ENCODE assay signal across 8 cellular contexts in genomic region chr2:63841254-63842022, GRCh38. TPM values are rescaled to one million over a fixed set of nuclear protein-coding genes. Genes with fewer than 3 reads are reported as not detected.
DNase-seq lines count a peak whose midpoint lies in the region; ATAC-seq and TF ChIP-seq lines count a peak whose summit lies in the region.

TSS of gene UGP2 (plus strand) at chr2:63841896. CDS start at chr2:63842186, 290 bp downstream.

- ATAC-seq in CD4-positive, alpha-beta T cell (ENCODE audit: poor library complexity), result peak; percentile 64
- ATAC-seq in GM19455 (IDR thresholded peaks at IDR 0.05; ENCODE audit: unreplicated experiment), result peak; percentile 64
- peak; percentile 58 for ATAC-seq in memory B cell (ENCODE audit: low read depth)

- peaks cover 5% of the 10 kb centered on the region for H3K4me1 ChIP-seq in effector memory CD4-positive, alpha-beta T cell (ENCODE audit: control insufficient read depth, insufficient read depth, low read length, poor library complexity, severe bottlenecking)

- intact Hi-C loops in CD4-positive, alpha-beta T cell (cut with DNase I, micrococcal nuclease), result loop anchor here (1.0 to 10.0 kb wide), 9 partner anchors 17 to 1593 kb away; partner anchors contain the start of genes MDH1 (in 2 of the 2), WDPCP (in 2 of the 2), CEP68 (in 1 of the 2) and SPRED2 (in 1 of the 2)

- H3K27ac ChIP-seq in CD4-positive, alpha-beta T cell (ENCODE audit: low read depth, low read length), result peak within 1 kb of the TSS; percentile 87
- H3K27ac ChIP-seq in HL-60 (replicated peaks), result peak within 1 kb of the TSS; percentile 99
- peak within 1 kb of the TSS; percentile 89 for H3K27ac ChIP-seq in effector memory CD4-positive, alpha-beta T cell (ENCODE audit: insufficient read depth, low read length, poor library complexity, severe bottlenecking)

- H3K9me3 ChIP-seq in CD4-positive, alpha-beta T cell (ENCODE audit: control insufficient read depth, low read length), result no peaks in the 10 kb centered on the region
- no peaks in the 10 kb centered on the region for H3K9me3 ChIP-seq in effector memory CD4-positive, alpha-beta T cell (ENCODE audit: control insufficient read depth, low read length)

- CTCF ChIA-PET in CD4-positive, alpha-beta T cell (lab: Charles Lee), result interaction anchor here (0.9 to 5.8 kb wide), 3 partner anchors 12 to 253 kb away, joined by 3 to 50 read pairs (median 39); partner anchors contain the start of genes MDH1 and WDPCP

- no peaks in the 10 kb centered on the region for H3K27me3 Mint-ChIP-seq in CD4-positive, alpha-beta T cell
- H3K27me3 Mint-ChIP-seq in memory B cell, result no peaks in the 10 kb centered on the region

- no peaks in the 10 kb centered on the region for H3K27me3 ChIP-seq in CD4-positive, alpha-beta T cell (ENCODE audit: control insufficient read depth, insufficient read depth, low read length)
- no peaks in the 10 kb centered on the region for H3K27me3 ChIP-seq in HL-60 (ENCODE audit: insufficient read depth, poor library complexity, severe bottlenecking)
- no peaks in the 10 kb centered on the region for H3K27me3 ChIP-seq in effector memory CD4-positive, alpha-beta T cell (replicated peaks; ENCODE audit: control insufficient read depth, insufficient read depth, low read length, poor library complexity, severe bottlenecking)

- H3K36me3 ChIP-seq in effector memory CD4-positive, alpha-beta T cell (ENCODE audit: control insufficient read depth, insufficient read depth, low read length), result no peaks in the 10 kb centered on the region

- TF ChIP-seq CTCF in CD4-positive, alpha-beta T cell (IDR thresholded peaks at IDR 0.05), result peak; percentile 15
- no peak for TF ChIP-seq CTCF in HL-60 (IDR thresholded peaks at IDR 0.05; ENCODE audit: insufficient read depth, low read length)

- DNase-seq in CD4-positive, alpha-beta T cell, result peak; percentile 70 to 84 (median 76)
- DNase-seq in HL-60 (ENCODE audit: low read depth in 1 of 2, low spot score in 1 of 2) (peak; percentile 59 to 92), NK-92 (lab: John Stamatoyannopoulos, UW; ENCODE audit: unreplicated experiment) (peak; percentile 25), memory B cell (ENCODE audit: low spot score in 2 of 2) (peak; percentile 69 to 74)
- DNase-seq in activated CD8-positive, alpha-beta memory T cell treated with anti-CD3 and anti-CD28 coated beads for 1 hour (ENCODE audit: extremely low read depth in 1 of 2, low read depth in 1 of 2), result peak; percentile 61 to 71
- DNase-seq in effector memory CD4-positive, alpha-beta T cell, result peak; percentile 74 to 82 (median 79)
- peak; percentile 58 for DNase-seq in stimulated activated CD8-positive, alpha-beta memory T cell treated with anti-CD3 and anti-CD28 coated beads, Interleukin-15, amount 100 ng/mL, for 1 hour (ENCODE audit: low read depth)

- POLR2A ChIA-PET in CD4-positive, alpha-beta T cell (lab: Charles Lee), result interaction anchor here (0.7 to 3.9 kb wide), 14 partner anchors 10 to 1386 kb away, joined by 3 to 93 read pairs (median 4); partner anchors contain the start of genes ACTR2, AFTPH, CEP68 and MDH1

- H3K27ac Mint-ChIP-seq in CD4-positive, alpha-beta T cell, result peak within 1 kb of the TSS; percentile 97
- peak within 1 kb of the TSS; percentile 96 for H3K27ac Mint-ChIP-seq in memory B cell

- H3K9me3 Mint-ChIP-seq in CD4-positive, alpha-beta T cell, result no peaks in the 10 kb centered on the region
- no peaks in the 10 kb centered on the region for H3K9me3 Mint-ChIP-seq in memory B cell

- peak within 1 kb of the TSS; percentile 76 for H3K4me3 ChIP-seq in HL-60 (replicated peaks; ENCODE audit: insufficient read depth, low read length)
- H3K4me3 ChIP-seq in effector memory CD4-positive, alpha-beta T cell (ENCODE audit: insufficient read depth, low read depth, low read length, poor library complexity, severe bottlenecking), result peak within 1 kb of the TSS; percentile 98

- peaks cover 27% of the 10 kb centered on the region for H3K36me3 Mint-ChIP-seq in CD4-positive, alpha-beta T cell (ENCODE audit: low read depth)
- H3K36me3 Mint-ChIP-seq in memory B cell, result peaks cover 3% of the 10 kb centered on the region

- H3K4me3 Mint-ChIP-seq in CD4-positive, alpha-beta T cell, result peak within 1 kb of the TSS; percentile 99
- H3K4me3 Mint-ChIP-seq in memory B cell, result peak within 1 kb of the TSS; percentile 95

- peaks cover 47% of the 10 kb centered on the region for H3K4me1 Mint-ChIP-seq in CD4-positive, alpha-beta T cell (ENCODE audit: low read depth)
- peaks cover 29% of the 10 kb centered on the region for H3K4me1 Mint-ChIP-seq in memory B cell

RNA-seq across cellular contexts. Expression of gene UGP2, which starts in this region (rescaled TPM):
- total RNA-seq in CD4-positive, alpha-beta T cell, result 10 to 100 TPM; 47.1 to 53.2 TPM

Comparison
In these comparisons a context has a peak if more than half of its experiments do, and no peak if none do; other contexts are left out.
1. Peak in every context shown above with its lines: DNase-seq, ATAC-seq, H3K4me3 ChIP-seq and H3K27ac ChIP-seq.
2. DNase-seq: peak in every context shown above with its lines; median percentile 79 in effector memory CD4-positive, alpha-beta T cell; 76 in CD4-positive, alpha-beta T cell; 76 in HL-60; 72 in memory B cell; 66 in activated CD8-positive, alpha-beta memory T cell treated with anti-CD3 and anti-CD28 coated beads for 1 hour; 58 in stimulated activated CD8-positive, alpha-beta memory T cell treated with anti-CD3 and anti-CD28 coated beads, Interleukin-15, amount 100 ng/mL, for 1 hour; 25 in NK-92.